Comparison of ENCODE assay signal across 8 cellular contexts in the genomic region with DNA sequence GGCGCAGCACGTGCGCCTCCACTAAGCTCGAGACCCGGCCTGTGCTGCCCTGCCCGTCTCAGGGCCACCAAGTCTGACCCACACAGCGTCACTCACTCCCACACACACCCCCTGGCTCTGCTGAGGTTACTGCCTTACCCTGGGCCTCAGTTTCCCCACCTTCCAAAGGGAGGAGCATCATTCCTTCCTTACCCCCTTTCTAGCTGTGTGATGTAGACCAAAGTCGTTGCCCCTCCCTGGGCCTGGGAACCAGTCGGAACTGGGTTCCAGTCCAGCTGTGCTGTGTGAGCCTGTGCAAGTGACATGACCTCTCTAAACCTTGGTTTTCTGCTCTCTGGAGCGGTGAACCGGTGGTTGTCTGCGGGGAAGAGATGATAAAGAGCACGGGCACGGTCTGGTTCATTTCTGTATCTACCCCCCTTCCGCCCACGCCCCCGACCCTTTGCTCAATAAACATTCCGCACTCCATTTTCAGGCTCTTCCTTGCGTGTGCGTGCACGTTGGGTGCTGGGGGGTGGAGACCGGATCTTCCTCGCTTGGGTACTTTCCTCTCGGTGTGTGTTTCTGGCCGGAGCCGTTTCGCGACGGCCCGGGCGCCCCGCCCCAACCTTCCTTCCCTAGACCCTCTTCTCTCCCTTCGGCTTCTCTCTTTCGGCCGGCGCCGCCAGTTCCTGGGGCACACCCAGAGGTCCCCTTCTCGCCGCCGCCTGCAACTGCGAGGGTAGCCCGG. TPM values are rescaled to one million over a fixed set of nuclear protein-coding genes. Genes with fewer than 3 reads are reported as not detected.
DNase-seq lines count a peak whose midpoint lies in the region; ATAC-seq, FAIRE-seq and TF ChIP-seq lines count a peak whose summit lies in the region.

A gene with protein sequence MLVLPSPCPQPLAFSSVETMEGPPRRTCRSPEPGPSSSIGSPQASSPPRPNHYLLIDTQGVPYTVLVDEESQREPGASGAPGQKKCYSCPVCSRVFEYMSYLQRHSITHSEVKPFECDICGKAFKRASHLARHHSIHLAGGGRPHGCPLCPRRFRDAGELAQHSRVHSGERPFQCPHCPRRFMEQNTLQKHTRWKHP (plus strand): TSS at position 647 of the 730 bp plus-strand sequence. CDS start 923 bp downstream, outside the sequence.

- H3K79me1 ChIP-seq in H1 (ENCODE audit: low read depth, low read length): peaks cover 11% of the 10 kb centered on the region
- H3K79me1 ChIP-seq in mesenchymal stem cell (replicated peaks; ENCODE audit: low read length, poor library complexity, severe bottlenecking): peaks cover 14% of the 10 kb centered on the region

- H3K4ac ChIP-seq in H1 (replicated peaks; ENCODE audit: insufficient read length, low read depth, low read length) (peak within 1 kb of the TSS; percentile 96), mesenchymal stem cell (ENCODE audit: low read depth in 1 of 2, low read length in 2 of 2) (peak within 1 kb of the TSS; percentile 5 to 95)

- H3K9me3 ChIP-seq in NT2/D1 (ENCODE audit: insufficient read depth, low read length) (no peaks in the 10 kb centered on the region), H1 (ENCODE audit: insufficient read depth in 2 of 2, low read depth in 1 of 2, low read length in 1 of 2) (no peaks in the 10 kb centered on the region; a peak in 1 of 4 replicates), mesenchymal stem cell (ENCODE audit: control insufficient read depth, low read length) (no peaks in the 10 kb centered on the region)

- H3K4me1 ChIP-seq in NT2/D1 (ENCODE audit: insufficient read depth, insufficient read length): peaks cover 14% of the 10 kb centered on the region
- peaks cover 0 to 22% (median 10%) of the 10 kb centered on the region in 4 experiments; a peak in 6 of 7 replicates for H3K4me1 ChIP-seq in H1 (replicated peaks in 1 of 4; ENCODE audit: control insufficient read depth in 3 of 4, insufficient read depth in 4 of 4, low read length in 3 of 4)
- peaks cover 36% of the 10 kb centered on the region for H3K4me1 ChIP-seq in mesenchymal stem cell (ENCODE audit: control insufficient read depth, insufficient read depth, low read depth, low read length)

- H2BK15ac ChIP-seq in H1 (ENCODE audit: low read length) (no peak within 1 kb of the TSS), mesenchymal stem cell (ENCODE audit: low read depth, poor library complexity, severe bottlenecking) (peak within 1 kb of the TSS; percentile 18)

- no peak for DNase-seq in NT2/D1 (ENCODE audit: low read depth, low spot score)
- peak; percentile 60 to 70 (median 66) for DNase-seq in activated CD8-positive, alpha-beta memory T cell treated with anti-CD3 and anti-CD28 coated beads for 48 hours (ENCODE audit: low read depth in 2 of 3, low spot score in 2 of 3)
- DNase-seq in H1 (ENCODE audit: low read depth in 1 of 2, low spot score in 2 of 2): peak in 1 of 2 experiments; percentile 90
- peak; percentile 88 for DNase-seq in mesenchymal stem cell
- DNase-seq in stimulated activated CD8-positive, alpha-beta memory T cell treated with anti-CD3 and anti-CD28 coated beads, Interleukin-12 subunit alpha, Interleukin-12 subunit beta, amount 100 ng/mL, for 1 hour (ENCODE audit: low read depth): peak; percentile 60

- peaks cover 0 to 7% of the 10 kb centered on the region in 2 experiments for H4K20me1 ChIP-seq in H1 (replicated peaks in 1 of 2; ENCODE audit: control insufficient read depth in 1 of 2, insufficient read depth in 2 of 2, low read length in 2 of 2)

- peak; percentile 35 for ATAC-seq in HG03432 (IDR thresholded peaks at IDR 0.05; ENCODE audit: unreplicated experiment)
- ATAC-seq in HG02884 (IDR thresholded peaks at IDR 0.05; ENCODE audit: unreplicated experiment): no peak

- H2AFZ ChIP-seq in H1 (ENCODE audit: low read length) (no peak within 1 kb of the TSS), mesenchymal stem cell (ENCODE audit: low read depth, low read length) (no peak within 1 kb of the TSS)

- no peak for TF ChIP-seq CTCF in H1 (IDR thresholded peaks at IDR 0.05; ENCODE audit: control extremely low read depth in 1 of 3, insufficient read depth in 1 of 3, low read depth in 1 of 3, low read length in 3 of 3)

- 0 out of 2 replicates have a peak within 1 kb of the TSS, but pooled peaks have one; percentile 35 for H2BK12ac ChIP-seq in H1 (ENCODE audit: low read depth, low read length)
- peak within 1 kb of the TSS; percentile 67 to 93 for H2BK12ac ChIP-seq in mesenchymal stem cell (ENCODE audit: low read length in 2 of 2)

- no peaks in the 10 kb centered on the region for H3K27me3 ChIP-seq in NT2/D1 (ENCODE audit: insufficient read depth, insufficient read length)
- H3K27me3 ChIP-seq in H1 (replicated peaks in 1 of 4; ENCODE audit: control insufficient read depth in 3 of 4, extremely low read depth in 1 of 4, insufficient read depth in 3 of 4, low read length in 3 of 4): no peaks in the 10 kb centered on the region
- no peaks in the 10 kb centered on the region for H3K27me3 ChIP-seq in mesenchymal stem cell (ENCODE audit: control insufficient read depth in 1 of 2, insufficient read depth in 1 of 2, low read length in 2 of 2)

- peak; percentile 13 to 41 for TF ChIP-seq POLR2A in H1 (IDR thresholded peaks at IDR 0.05; ENCODE audit: control extremely low read depth in 1 of 2, low read depth in 2 of 2, low read length in 2 of 2)

- H2BK5ac ChIP-seq in H1 (ENCODE audit: low read depth, low read length): peak within 1 kb of the TSS; percentile 63
- H2BK5ac ChIP-seq in mesenchymal stem cell (ENCODE audit: low read depth, low read length, poor library complexity, severe bottlenecking): no peak within 1 kb of the TSS

- peak within 1 kb of the TSS; percentile 81 for H4K5ac ChIP-seq in H1 (ENCODE audit: insufficient read length, low read depth, low read length)

- peak within 1 kb of the TSS; percentile 48 for H3K27ac ChIP-seq in H1 (ENCODE audit: low read depth, low read length)
- H3K27ac ChIP-seq in mesenchymal stem cell (ENCODE audit: low read length, poor library complexity, severe bottlenecking): peak within 1 kb of the TSS; percentile 85

- H4K91ac ChIP-seq in H1 (replicated peaks; ENCODE audit: insufficient read length, low read length): peak within 1 kb of the TSS; percentile 75
- peak within 1 kb of the TSS; percentile 89 for H4K91ac ChIP-seq in mesenchymal stem cell (ENCODE audit: low read length)

- no peak for TF ChIP-seq RAD21 in H1 (IDR thresholded peaks at IDR 0.05 in 1 of 2, conservative IDR thresholded peaks at IDR 0.05 in 1 of 2; ENCODE audit: low read depth in 2 of 2, low read length in 2 of 2)

- H3K4me3 ChIP-seq in GM08714 (ENCODE audit: low read length): peak within 1 kb of the TSS; percentile 95
- peak within 1 kb of the TSS; percentile 72 for H3K4me3 ChIP-seq in NT2/D1 (ENCODE audit: insufficient read length, low read depth)
- H3K4me3 ChIP-seq in H1 (ENCODE audit: extremely low read depth in 1 of 4, insufficient read depth in 2 of 4, low read depth in 3 of 4, low read length in 4 of 4): peak within 1 kb of the TSS; percentile 74 to 98 (median 88)
- peak within 1 kb of the TSS; percentile 82 to 94 for H3K4me3 ChIP-seq in mesenchymal stem cell (ENCODE audit: insufficient read depth in 1 of 2, low read depth in 1 of 2, low read length in 2 of 2)

- TF ChIP-seq EP300 in H1 (IDR thresholded peaks at IDR 0.05; ENCODE audit: borderline replicate concordance in 1 of 2, low read depth in 2 of 2, low read length in 2 of 2): peak in 1 of 2 experiments; percentile 56; a peak in 1 of 3 replicates

- H3K23me2 ChIP-seq in H1 (ENCODE audit: low read depth, low read length): peaks cover 31% of the 10 kb centered on the region

- peaks cover 4 to 21% of the 10 kb centered on the region in 2 experiments; a peak in 3 of 4 replicates for H3K79me2 ChIP-seq in H1 (ENCODE audit: control insufficient read depth in 1 of 2, insufficient read depth in 2 of 2, low read length in 2 of 2)

- peak within 1 kb of the TSS; percentile 94 for H3K9ac ChIP-seq in NT2/D1 (ENCODE audit: insufficient read length, low read depth)
- H3K9ac ChIP-seq in H1 (replicated peaks in 1 of 4; ENCODE audit: extremely low read depth in 1 of 4, low read depth in 3 of 4, low read length in 3 of 4): peak within 1 kb of the TSS; percentile 52 to 88 (median 75)
- H3K9ac ChIP-seq in mesenchymal stem cell (ENCODE audit: low read length): peak within 1 kb of the TSS; percentile 94

- H3K23ac ChIP-seq in H1 (ENCODE audit: insufficient read length): peak within 1 kb of the TSS; percentile 61
- H3K23ac ChIP-seq in mesenchymal stem cell (ENCODE audit: low read length in 2 of 2): peak within 1 kb of the TSS in 1 of 2 experiments; percentile 97

- H2AK5ac ChIP-seq in H1 (ENCODE audit: low read depth, low read length) (peak within 1 kb of the TSS; percentile 75; the same call in 1 of the 2 replicates), mesenchymal stem cell (ENCODE audit: low read length, severe bottlenecking) (peak within 1 kb of the TSS; percentile 89)

- 2% methylated on average over 32 of the region's 42 CpGs; no CpG with 5 or more reads in 1 of the 2 experiments for WGBS in H1 (ENCODE audit: extremely low coverage in 1 of 2, insufficient coverage in 1 of 2, insufficient read length in 1 of 2, insufficient replicate concordance in 2 of 2, low coverage in 1 of 2, low lambda C conversion rate in 2 of 2, missing lambda C conversion rate in 1 of 2), 2 experiments
- 2% methylated on average over 22 of the region's 42 CpGs for WGBS in mesenchymal stem cell

- peak within 1 kb of the TSS; percentile 82 for H2BK120ac ChIP-seq in H1 (replicated peaks; ENCODE audit: low read depth, low read length)
- H2BK120ac ChIP-seq in mesenchymal stem cell (ENCODE audit: low read depth, low read length): peak within 1 kb of the TSS; percentile 59

- H4K8ac ChIP-seq in H1 (ENCODE audit: extremely low read depth, insufficient read depth, low read length): peak within 1 kb of the TSS; percentile 81
- H4K8ac ChIP-seq in mesenchymal stem cell (ENCODE audit: low read length): peak within 1 kb of the TSS; percentile 61

- POLR2A ChIA-PET in H1 (lab: Charles Lee; ENCODE audit: partially characterized antibody): interaction anchor here (0.6 to 9.2 kb wide), 10 partner anchors 9 to 761 kb away, joined by 3 to 96 read pairs (median 4); a partner anchor contains a TSS

- H3K56ac ChIP-seq in H1 (replicated peaks; ENCODE audit: insufficient read length, low read depth, low read length): peak within 1 kb of the TSS; percentile 90

- CTCF ChIA-PET in H1 (lab: Charles Lee; ENCODE audit: partially characterized antibody): interaction anchor here (1.0 to 4.0 kb wide), 5 partner anchors 10 to 62 kb away, joined by 3 to 18 read pairs (median 4); no protein-coding TSS in a partner anchor

- no peak within 1 kb of the TSS for H2BK20ac ChIP-seq in H1 (ENCODE audit: low read length)

- H3K4me2 ChIP-seq in H1 (ENCODE audit: insufficient read depth in 1 of 2, low read depth in 2 of 2, low read length in 2 of 2): peak within 1 kb of the TSS; percentile 90 to 99
- peak within 1 kb of the TSS; percentile 100 for H3K4me2 ChIP-seq in mesenchymal stem cell (ENCODE audit: low read length, poor library complexity, severe bottlenecking)

- H3K18ac ChIP-seq in H1 (ENCODE audit: extremely low read depth, low read length): peak within 1 kb of the TSS; percentile 94; the same call in 1 of the 2 replicates
- peak within 1 kb of the TSS; percentile 86 to 95 for H3K18ac ChIP-seq in mesenchymal stem cell (ENCODE audit: low read depth in 1 of 2, low read length in 2 of 2)

- H3K36me3 ChIP-seq in NT2/D1 (ENCODE audit: insufficient read depth, insufficient read length, low read length): peaks cover 25% of the 10 kb centered on the region
- peaks cover 7 to 13% (median 10%) of the 10 kb centered on the region in 4 experiments for H3K36me3 ChIP-seq in H1 (ENCODE audit: control insufficient read depth in 2 of 4, insufficient read depth in 4 of 4, low read length in 3 of 4)
- H3K36me3 ChIP-seq in mesenchymal stem cell (ENCODE audit: control insufficient read depth in 1 of 2, insufficient read depth in 2 of 2, low read depth in 1 of 2, low read length in 2 of 2): peaks cover 28% of the 10 kb centered on the region in 2 experiments

- H3K14ac ChIP-seq in H1 (ENCODE audit: insufficient read length): peak within 1 kb of the TSS; percentile 55
- peak within 1 kb of the TSS in 1 of 2 experiments; percentile 97 for H3K14ac ChIP-seq in mesenchymal stem cell (ENCODE audit: low read length in 2 of 2)

- FAIRE-seq in H1 (lab: Jason Lieb, UNC): no peak

RNA-seq across cellular contexts. Expression of the gene that starts here (rescaled TPM):
- total RNA-seq in H1 (2021; fragmentation: NEBNext Ultra II Directional; extraction: Animal tissue kit (Norgen Biotek cat#: 25700)): 73.0 and 76.0 TPM in 2 replicates
- polyA plus RNA-seq in H1 (2011; rRNA removed): 76.1 and 97.6 TPM in 2 replicates
- polyA plus RNA-seq in H1 (2011; cell fraction: cytosol; rRNA removed): 74.2 TPM
- 78.2 TPM for polyA plus RNA-seq in H1 (2011; cell fraction: nucleus; rRNA removed)
- polyA plus RNA-seq in H1 (2012, experiment 1 of 2): 51.9 to 85.8 TPM (median 82.3 TPM) in 4 replicates
- 104 TPM for polyA plus RNA-seq in H1 (2012, experiment 2 of 2)
- polyA plus RNA-seq in H1 (2013, experiment 1 of 2): 41.3 TPM
- 39.4 TPM for polyA plus RNA-seq in H1 (2013, experiment 2 of 2)
- 50.6 and 79.5 TPM in 2 replicates for polyA minus RNA-seq in H1 (2011; rRNA and poly(A)+ RNA removed)
- polyA minus RNA-seq in H1 (2011; cell fraction: cytosol; rRNA and poly(A)+ RNA removed): 58.1 TPM
- polyA minus RNA-seq in H1 (2011; cell fraction: nucleus; rRNA and poly(A)+ RNA removed): 41.2 TPM
- polyA plus RNA-seq in mesenchymal stem cell (2013, experiment 1 of 2): 30.2 TPM
- polyA plus RNA-seq in mesenchymal stem cell (2013, experiment 2 of 2): 31.9 TPM
